In the genomic region with DNA sequence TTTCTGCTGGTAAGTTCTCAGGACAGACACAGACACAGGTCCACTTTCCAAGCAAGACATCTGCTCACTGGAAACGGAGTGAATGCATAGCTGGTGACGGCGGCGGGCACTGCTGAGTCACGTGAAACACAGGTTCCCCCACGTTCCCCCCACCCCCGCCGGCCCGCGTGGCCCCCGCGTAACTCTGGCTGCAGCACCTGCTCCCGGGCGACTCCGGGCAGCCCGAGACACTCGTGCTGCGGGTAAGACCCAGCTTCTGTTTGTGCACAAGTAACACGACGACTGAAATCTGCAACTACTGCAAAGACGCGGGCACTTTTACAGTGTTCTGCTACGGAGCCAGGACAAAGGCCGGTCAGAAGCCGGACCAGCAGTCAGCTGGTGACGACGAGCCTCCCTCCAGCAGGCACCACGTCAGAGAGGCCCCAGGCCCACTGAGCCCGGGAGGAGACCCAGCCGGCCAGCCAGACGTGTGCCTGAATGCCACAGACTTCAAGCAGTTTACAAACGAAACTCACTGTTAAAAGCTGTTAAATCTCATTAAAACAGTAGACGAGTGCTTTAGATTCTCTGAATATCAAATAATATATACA, we compare ENCODE assay signal across 1 cellular context.
TF ChIP-seq lines count a peak whose summit lies in the region.

No MANE protein-coding gene starts in this region.

TF ChIP-seq in GM12878, 131 proteins besides CTCF, POLR2A, EP300 and RAD21 (continued from another document):
- TF ChIP-seq RELA (IDR thresholded peaks at IDR 0.05; ENCODE audit: borderline replicate concordance, partially characterized antibody): no peak
- no peak for TF ChIP-seq TARDBP (IDR thresholded peaks at IDR 0.05; ENCODE audit: borderline replicate concordance)
- no peak for TF ChIP-seq SMC3 (IDR thresholded peaks at IDR 0.05; ENCODE audit: borderline replicate concordance, low read length)
- no peak for TF ChIP-seq PAX8 (IDR thresholded peaks at IDR 0.05)
- TF ChIP-seq, protein P1, sequence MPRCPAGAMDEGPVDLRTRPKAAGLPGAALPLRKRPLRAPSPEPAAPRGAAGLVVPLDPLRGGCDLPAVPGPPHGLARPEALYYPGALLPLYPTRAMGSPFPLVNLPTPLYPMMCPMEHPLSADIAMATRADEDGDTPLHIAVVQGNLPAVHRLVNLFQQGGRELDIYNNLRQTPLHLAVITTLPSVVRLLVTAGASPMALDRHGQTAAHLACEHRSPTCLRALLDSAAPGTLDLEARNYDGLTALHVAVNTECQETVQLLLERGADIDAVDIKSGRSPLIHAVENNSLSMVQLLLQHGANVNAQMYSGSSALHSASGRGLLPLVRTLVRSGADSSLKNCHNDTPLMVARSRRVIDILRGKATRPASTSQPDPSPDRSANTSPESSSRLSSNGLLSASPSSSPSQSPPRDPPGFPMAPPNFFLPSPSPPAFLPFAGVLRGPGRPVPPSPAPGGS (IDR thresholded peaks at IDR 0.05; ENCODE audit: borderline replicate concordance, insufficient read depth, low read depth, low read length, poor library complexity, severe bottlenecking): no peak
- TF ChIP-seq, protein P2, sequence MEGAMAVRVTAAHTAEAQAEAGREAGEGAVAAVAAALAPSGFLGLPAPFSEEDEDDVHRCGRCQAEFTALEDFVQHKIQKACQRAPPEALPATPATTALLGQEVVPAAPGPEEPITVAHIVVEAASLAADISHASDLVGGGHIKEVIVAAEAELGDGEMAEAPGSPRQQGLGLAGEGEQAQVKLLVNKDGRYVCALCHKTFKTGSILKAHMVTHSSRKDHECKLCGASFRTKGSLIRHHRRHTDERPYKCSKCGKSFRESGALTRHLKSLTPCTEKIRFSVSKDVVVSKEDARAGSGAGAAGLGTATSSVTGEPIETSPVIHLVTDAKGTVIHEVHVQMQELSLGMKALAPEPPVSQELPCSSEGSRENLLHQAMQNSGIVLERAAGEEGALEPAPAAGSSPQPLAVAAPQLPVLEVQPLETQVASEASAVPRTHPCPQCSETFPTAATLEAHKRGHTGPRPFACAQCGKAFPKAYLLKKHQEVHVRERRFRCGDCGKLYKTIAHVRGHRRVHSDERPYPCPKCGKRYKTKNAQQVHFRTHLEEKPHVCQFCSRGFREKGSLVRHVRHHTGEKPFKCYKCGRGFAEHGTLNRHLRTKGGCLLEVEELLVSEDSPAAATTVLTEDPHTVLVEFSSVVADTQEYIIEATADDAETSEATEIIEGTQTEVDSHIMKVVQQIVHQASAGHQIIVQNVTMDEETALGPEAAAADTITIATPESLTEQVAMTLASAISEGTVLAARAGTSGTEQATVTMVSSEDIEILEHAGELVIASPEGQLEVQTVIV (IDR thresholded peaks at IDR 0.05; ENCODE audit: borderline replicate concordance, partially characterized antibody): no peak
- TF ChIP-seq, protein P3, sequence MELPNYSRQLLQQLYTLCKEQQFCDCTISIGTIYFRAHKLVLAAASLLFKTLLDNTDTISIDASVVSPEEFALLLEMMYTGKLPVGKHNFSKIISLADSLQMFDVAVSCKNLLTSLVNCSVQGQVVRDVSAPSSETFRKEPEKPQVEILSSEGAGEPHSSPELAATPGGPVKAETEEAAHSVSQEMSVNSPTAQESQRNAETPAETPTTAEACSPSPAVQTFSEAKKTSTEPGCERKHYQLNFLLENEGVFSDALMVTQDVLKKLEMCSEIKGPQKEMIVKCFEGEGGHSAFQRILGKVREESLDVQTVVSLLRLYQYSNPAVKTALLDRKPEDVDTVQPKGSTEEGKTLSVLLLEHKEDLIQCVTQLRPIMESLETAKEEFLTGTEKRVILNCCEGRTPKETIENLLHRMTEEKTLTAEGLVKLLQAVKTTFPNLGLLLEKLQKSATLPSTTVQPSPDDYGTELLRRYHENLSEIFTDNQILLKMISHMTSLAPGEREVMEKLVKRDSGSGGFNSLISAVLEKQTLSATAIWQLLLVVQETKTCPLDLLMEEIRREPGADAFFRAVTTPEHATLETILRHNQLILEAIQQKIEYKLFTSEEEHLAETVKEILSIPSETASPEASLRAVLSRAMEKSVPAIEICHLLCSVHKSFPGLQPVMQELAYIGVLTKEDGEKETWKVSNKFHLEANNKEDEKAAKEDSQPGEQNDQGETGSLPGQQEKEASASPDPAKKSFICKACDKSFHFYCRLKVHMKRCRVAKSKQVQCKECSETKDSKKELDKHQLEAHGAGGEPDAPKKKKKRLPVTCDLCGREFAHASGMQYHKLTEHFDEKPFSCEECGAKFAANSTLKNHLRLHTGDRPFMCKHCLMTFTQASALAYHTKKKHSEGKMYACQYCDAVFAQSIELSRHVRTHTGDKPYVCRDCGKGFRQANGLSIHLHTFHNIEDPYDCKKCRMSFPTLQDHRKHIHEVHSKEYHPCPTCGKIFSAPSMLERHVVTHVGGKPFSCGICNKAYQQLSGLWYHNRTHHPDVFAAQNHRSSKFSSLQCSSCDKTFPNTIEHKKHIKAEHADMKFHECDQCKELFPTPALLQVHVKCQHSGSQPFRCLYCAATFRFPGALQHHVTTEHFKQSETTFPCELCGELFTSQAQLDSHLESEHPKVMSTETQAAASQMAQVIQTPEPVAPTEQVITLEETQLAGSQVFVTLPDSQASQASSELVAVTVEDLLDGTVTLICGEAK (IDR thresholded peaks at IDR 0.05; ENCODE audit: borderline replicate concordance): no peak
